9 cellular contexts compared by ENCODE assay signal in the genomic region with DNA sequence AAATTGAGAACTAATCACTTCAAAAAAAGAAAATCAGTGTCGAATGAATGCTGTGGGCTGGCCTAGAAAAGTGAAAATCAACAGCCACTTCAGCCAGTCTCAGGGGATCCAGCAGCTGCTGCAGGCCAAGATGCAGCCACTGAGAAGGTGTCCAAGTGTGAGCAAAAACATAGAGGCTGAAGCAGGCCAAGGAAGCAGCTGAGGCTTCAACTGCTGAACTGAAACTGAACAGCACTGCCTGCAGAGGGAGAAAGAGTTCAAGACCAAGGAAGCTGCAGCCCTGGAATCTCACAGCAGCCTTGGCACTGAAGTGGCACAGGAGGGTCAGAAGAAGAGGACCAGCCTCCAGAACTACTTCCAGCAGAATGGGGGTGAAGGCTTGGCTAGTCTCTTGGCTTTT. TPM values are rescaled to one million over a fixed set of nuclear protein-coding genes. Genes with fewer than 3 reads are reported as not detected.
DNase-seq lines count a peak whose midpoint lies in the region; FAIRE-seq and TF ChIP-seq lines count a peak whose summit lies in the region.
"Had no signal": no experiment of that assay in that cellular context is flagged by ENCODE, and none has a peak within 500 bp of the region (broad histone marks: within the 10 kb centered on the region; RNA-seq: fewer than 3 reads in every experiment).

No MANE protein-coding gene starts in this region.

- BruUV-seq in endothelial cell of umbilical vein (replicated peaks; lab: Mats Ljungman, UMichigan), result no TSS peak

- dilution Hi-C loops in endothelial cell of umbilical vein (cut with MboI; ENCODE audit: extremely low pct_ligation_motif_present, low sequenced_read_pairs), result no loop called here

- CTCF ChIA-PET in endothelial cell of umbilical vein (lab: Charles Lee), result interaction anchor here (1.1 to 2.1 kb wide), 4 partner anchors 34 to 333 kb away, joined by 3 to 8 read pairs (median 3); no protein-coding TSS in a partner anchor

- no peaks in the 10 kb centered on the region for H3K9me3 ChIP-seq in GM23248 (ENCODE audit: low read depth)
- no peaks in the 10 kb centered on the region for H3K9me3 ChIP-seq in endothelial cell of umbilical vein (replicated peaks; ENCODE audit: control insufficient read depth, insufficient read depth, low read length)

- H3K27me3 ChIP-seq in GM23248 (replicated peaks; ENCODE audit: insufficient read depth) (no peaks in the 10 kb centered on the region), endothelial cell of umbilical vein (ENCODE audit: control insufficient read depth in 2 of 2, insufficient read depth in 2 of 2, low read length in 2 of 2) (no peaks in the 10 kb centered on the region), rectal smooth muscle tissue (ENCODE audit: control insufficient read depth, insufficient read depth, low read length) (no peaks in the 10 kb centered on the region)

- no peaks in the 10 kb centered on the region for H3K9me2 ChIP-seq in GM23248 (ENCODE audit: insufficient read depth)

- H3K4me3 ChIP-seq in GM23248 (no peak overlapping the region), endothelial cell of umbilical vein (replicated peaks in 1 of 3; ENCODE audit: insufficient read depth in 1 of 3, low read depth in 1 of 3, low read length in 3 of 3) (no peak overlapping the region), rectal smooth muscle tissue (ENCODE audit: low read length) (no peak overlapping the region)

- in situ Hi-C loops in GM13976 (cut with MboI; ENCODE audit: low sequenced_read_pairs, unreplicated experiment) (no loop called here), GM23248 (cut with MboI) (no loop called here)

- no peak overlapping the region for H3K9ac ChIP-seq in GM23248
- no peak overlapping the region for H3K9ac ChIP-seq in endothelial cell of umbilical vein (replicated peaks; ENCODE audit: extremely low read depth, insufficient read depth, low read length)
- no peak overlapping the region for H3K9ac ChIP-seq in rectal smooth muscle tissue (ENCODE audit: low read length)

- H2AFZ ChIP-seq in GM23248 (no peak overlapping the region), endothelial cell of umbilical vein (ENCODE audit: low read depth, low read length) (no peak overlapping the region)

- H3F3A ChIP-seq in GM23248 (ENCODE audit: insufficient read depth), result no peaks in the 10 kb centered on the region

- H4K20me1 ChIP-seq in GM23248 (ENCODE audit: insufficient read depth), result no peaks in the 10 kb centered on the region
- no peaks in the 10 kb centered on the region for H4K20me1 ChIP-seq in endothelial cell of umbilical vein (replicated peaks; ENCODE audit: control insufficient read depth, extremely low read depth, insufficient read depth, low read length)

- peak; percentile 29 for DNase-seq in GM13976 (ENCODE audit: low spot score)
- DNase-seq in GM23248, result peak; percentile 39
- DNase-seq in NAMALWA (ENCODE audit: low spot score), result peak; percentile 72
- no peak for DNase-seq in endothelial cell of umbilical vein (ENCODE audit: low read depth, low spot score)
- no peak for DNase-seq in NCI-H1930 (lab: John Stamatoyannopoulos, UW)
- no peak for DNase-seq in activated naive CD4-positive, alpha-beta T cell treated with anti-CD3 and anti-CD28 coated beads, Interleukin-2, amount 50 U/mL, for 16 hours
- no peak for DNase-seq in NCI-H748 treated with DMSO at 0.1 percent for 48 hours (lab: John Stamatoyannopoulos, UW)

- peak; percentile 12 for FAIRE-seq in endothelial cell of umbilical vein (lab: Jason Lieb, UNC)

- no peak for TF ChIP-seq POLR2A in endothelial cell of umbilical vein (IDR thresholded peaks at IDR 0.05; ENCODE audit: low read depth, low read length)

- H3K79me2 ChIP-seq in GM23248 (ENCODE audit: insufficient read depth), result no peaks in the 10 kb centered on the region
- H3K79me2 ChIP-seq in endothelial cell of umbilical vein (ENCODE audit: control insufficient read depth, insufficient read depth, low read length), result no peaks in the 10 kb centered on the region

- POLR2A ChIA-PET in endothelial cell of umbilical vein (lab: Charles Lee), result no interaction called here

- H3K27ac ChIP-seq in GM23248 (no peak overlapping the region), endothelial cell of umbilical vein (ENCODE audit: insufficient read depth, low read depth, low read length) (no peak overlapping the region), rectal smooth muscle tissue (ENCODE audit: low read depth, low read length) (peak overlapping the region; percentile 49)

- H3K36me3 ChIP-seq in GM23248 (ENCODE audit: low read depth) (no peaks in the 10 kb centered on the region), endothelial cell of umbilical vein (ENCODE audit: control insufficient read depth in 2 of 2, extremely low read depth in 1 of 2, insufficient read depth in 2 of 2, low read length in 2 of 2) (no peaks in the 10 kb centered on the region), rectal smooth muscle tissue (ENCODE audit: control insufficient read depth, insufficient read depth, low read length) (no peaks in the 10 kb centered on the region)

- H3K4me2 ChIP-seq in GM23248 (ENCODE audit: unreplicated experiment), result no peak overlapping the region
- no peak overlapping the region for H3K4me2 ChIP-seq in endothelial cell of umbilical vein (ENCODE audit: insufficient read depth, low read length)

- TF ChIP-seq CTCF in GM13976 (IDR thresholded peaks at IDR 0.05; ENCODE audit: borderline replicate concordance, control extremely low read depth, extremely low read depth, insufficient read depth, missing control alignments) (no peak), endothelial cell of umbilical vein (IDR thresholded peaks at IDR 0.05; ENCODE audit: extremely low read depth in 1 of 2, insufficient read depth in 1 of 2, low read depth in 1 of 2, low read length in 2 of 2) (no peak)

- intact Hi-C loops in endothelial cell of umbilical vein (cut with micrococcal nuclease), result loop anchor here (5.0 to 10.0 kb wide), 5 partner anchors 155 to 423 kb away; no protein-coding TSS in a partner anchor

- no peaks in the 10 kb centered on the region for H3K4me1 ChIP-seq in GM23248 (ENCODE audit: insufficient read depth)
- no peaks in the 10 kb centered on the region for H3K4me1 ChIP-seq in endothelial cell of umbilical vein (ENCODE audit: control insufficient read depth, extremely low read depth, insufficient read depth, low read length)
- no peaks in the 10 kb centered on the region for H3K4me1 ChIP-seq in rectal smooth muscle tissue (ENCODE audit: control insufficient read depth, insufficient read depth, low read length)

- 5 to 6% methylated on average over 1 of the region's 1 CpG for WGBS in GM23248 (ENCODE audit: low coverage in 1 of 2, low lambda C conversion rate in 2 of 2, missing lambda C conversion rate in 2 of 2), 2 experiments

- no peaks in the 10 kb centered on the region for H3K9me1 ChIP-seq in endothelial cell of umbilical vein (replicated peaks; ENCODE audit: control insufficient read depth, extremely low read depth, insufficient read depth, low read length)

TF ChIP-seq in endothelial cell of umbilical vein, 7 proteins besides CTCF, POLR2A, EP300 and RAD21:
- TF ChIP-seq EZH2 (IDR thresholded peaks at IDR 0.05; ENCODE audit: borderline replicate concordance, low read depth, low read length, severe bottlenecking) (no peak), JUN (IDR thresholded peaks at IDR 0.05; ENCODE audit: borderline replicate concordance, insufficient read depth, insufficient read length, low read depth) (no peak), GATA2 (IDR thresholded peaks at IDR 0.05; ENCODE audit: insufficient read depth, insufficient read length, low read depth, low read length) (no peak), POLR2AphosphoS5 (IDR thresholded peaks at IDR 0.05; ENCODE audit: insufficient read depth, low read depth, low read length) (no peak), MYC (IDR thresholded peaks at IDR 0.05; ENCODE audit: low read depth, low read length) (no peak)
- TF ChIP-seq, protein P1, sequence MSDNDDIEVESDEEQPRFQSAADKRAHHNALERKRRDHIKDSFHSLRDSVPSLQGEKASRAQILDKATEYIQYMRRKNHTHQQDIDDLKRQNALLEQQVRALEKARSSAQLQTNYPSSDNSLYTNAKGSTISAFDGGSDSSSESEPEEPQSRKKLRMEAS (IDR thresholded peaks at IDR 0.05; ENCODE audit: insufficient read depth, insufficient read length), result no peak

RNA-seq across cellular contexts. Expression of a gene that starts 15.8 kb away (rescaled TPM):
- total RNA-seq in GM23248 (2014; rRNA removed; shearing (Covaris generic)), result not detected in 2 replicates
- polyA plus RNA-seq in GM23248 (2016; fragmentation: Nextera tagmentation; extraction: Ambion mirVana) (not detected in 2 replicates), endothelial cell of umbilical vein (not detected in 2 replicates)
- not detected in 2 replicates for total RNA-seq in endothelial cell of umbilical vein
- not detected in 2 replicates for polyA plus RNA-seq in endothelial cell of umbilical vein (2011; cell fraction: cytosol; rRNA removed)
- not detected in 2 replicates for polyA plus RNA-seq in endothelial cell of umbilical vein (2011; cell fraction: nucleus; rRNA removed)
- not detected in 2 replicates for polyA plus RNA-seq in endothelial cell of umbilical vein (2012)
- not detected in 2 replicates for polyA minus RNA-seq in endothelial cell of umbilical vein
- polyA minus RNA-seq in endothelial cell of umbilical vein (2011; cell fraction: cytosol; rRNA and poly(A)+ RNA removed), result not detected
- not detected in 2 replicates for polyA minus RNA-seq in endothelial cell of umbilical vein (2011; cell fraction: nucleus; rRNA and poly(A)+ RNA removed)
- total RNA-seq: lung microvascular endothelial cell had no signal

RNA-seq across cellular contexts. Expression of a gene that starts 28.0 kb away (rescaled TPM):
- not detected in 2 replicates for total RNA-seq in GM23248 (2014; rRNA removed; shearing (Covaris generic))
- polyA plus RNA-seq in GM23248 (2016; fragmentation: Nextera tagmentation; extraction: Ambion mirVana) (not detected in 2 replicates), endothelial cell of umbilical vein (not detected in 2 replicates)
- total RNA-seq in endothelial cell of umbilical vein, result not detected in 2 replicates
- not detected in 2 replicates for polyA plus RNA-seq in endothelial cell of umbilical vein (2011; cell fraction: cytosol; rRNA removed)
- not detected in 2 replicates for polyA plus RNA-seq in endothelial cell of umbilical vein (2011; cell fraction: nucleus; rRNA removed)
- polyA plus RNA-seq in endothelial cell of umbilical vein (2012), result not detected in 2 replicates
- polyA minus RNA-seq in endothelial cell of umbilical vein, result not detected in 2 replicates
- not detected for polyA minus RNA-seq in endothelial cell of umbilical vein (2011; cell fraction: cytosol; rRNA and poly(A)+ RNA removed)
- not detected in 2 replicates for polyA minus RNA-seq in endothelial cell of umbilical vein (2011; cell fraction: nucleus; rRNA and poly(A)+ RNA removed)
- total RNA-seq: lung microvascular endothelial cell had no signal

Comparison
In these comparisons a context has a peak if more than half of its experiments do, and no peak if none do; other contexts are left out.
1. DNase-seq: peak in GM13976 (single experiment), GM23248 (single experiment) and NAMALWA (single experiment); none in endothelial cell of umbilical vein (single experiment), NCI-H1930 (0 of 2), activated naive CD4-positive, alpha-beta T cell treated with anti-CD3 and anti-CD28 coated beads, Interleukin-2, amount 50 U/mL, for 16 hours (single experiment) and NCI-H748 treated with DMSO at 0.1 percent for 48 hours (single experiment).